In genomic region chr3:17014286-17014685, GRCh38 we compare ENCODE assay signal across 26 cellular contexts.
DNase-seq lines count a peak whose midpoint lies in the region; ATAC-seq and TF ChIP-seq lines count a peak whose summit lies in the region.
"Had no signal": no experiment of that assay in that cellular context is flagged by ENCODE, and none has a peak within 500 bp of the region (broad histone marks: within the 10 kb centered on the region; RNA-seq: fewer than 3 reads in every experiment).

No MANE protein-coding gene starts in this region.

- H3K4me3 ChIP-seq in Caco-2 (ENCODE audit: low read depth, low read length): no peak overlapping the region
- peak overlapping the region; percentile 51 to 65 for H3K4me3 ChIP-seq in duodenal mucosa (ENCODE audit: low read depth in 1 of 2, low read length in 2 of 2)
- peak overlapping the region in 1 of 3 donors; percentile 36 for H3K4me3 ChIP-seq in liver (ENCODE audit: low read depth in 1 of 3, low read length in 3 of 3)
- H3K4me3 ChIP-seq in retinal pigment epithelial cell (ENCODE audit: low read length): no peak overlapping the region
- H3K4me3 ChIP-seq: GM12878, SJCRH30 had no signal

- DNase-seq in Caco-2 (no peak), retinal pigment epithelial cell (ENCODE audit: low read depth) (peak; percentile 48), SW480 (ENCODE audit: low spot score) (no peak), substantia nigra (lab: John Stamatoyannopoulos, UW) (no peak)
- no peak for DNase-seq in stimulated activated naive B cell treated with anti-CD40 and anti-IgM and Interleukin-4, amounts not matched to agents 10 μg/mL and 1 μg/mL and 100 μg/mL, for 72 hours
- DNase-seq: DMS 273 treated with DMSO at 0.1 percent for 48 hours, DND-41, GOT3, Karpas-422, MV-4-11, NCI-H1105 treated with DMSO at 0.1 percent for 48 hours, NCI-H1694, NCI-H2081, NCI-H2171 treated with DMSO at 0.1 percent for 48 hours, NCI-H524 treated with DMSO at 0.1 percent for 48 hours, NCI-H82, SJCRH30 had no signal

- TF ChIP-seq RAD21 in liver (IDR thresholded peaks at IDR 0.05): peak in 1 of 2 donors; percentile 10

- H3K36me3 Mint-ChIP-seq in Caco-2 (ENCODE audit: insufficient read depth, unreplicated experiment): no peaks in the 10 kb centered on the region
- H3K36me3 Mint-ChIP-seq in stimulated activated naive B cell treated with anti-CD40 and anti-IgM and Interleukin-4, amounts not matched to agents 10 μg/mL and 1 μg/mL and 100 μg/mL, for 72 hours: peaks cover 16 to 40% of the 10 kb centered on the region in 2 donors

- H3K4me1 ChIP-seq in Caco-2 (peaks cover 25% of the 10 kb centered on the region), duodenal mucosa (ENCODE audit: control insufficient read depth in 1 of 2, insufficient read depth in 2 of 2, low read length in 2 of 2) (peaks cover 25 to 36% of the 10 kb centered on the region in 2 donors), liver (ENCODE audit: control insufficient read depth in 4 of 4, insufficient read depth in 4 of 4, low read length in 3 of 4) (peaks cover 4 to 34% (median 17%) of the 10 kb centered on the region in 4 donors)
- H3K4me1 ChIP-seq: SJCRH30 had no signal

- intact Hi-C loops in Caco-2 (cut with micrococcal nuclease; ENCODE audit: unreplicated experiment): no loop called here

- no TSS peak for BruUV-seq in Caco-2 (replicated peaks; lab: Mats Ljungman, UMichigan)

- H3K27ac Mint-ChIP-seq in Caco-2 (ENCODE audit: unreplicated experiment): peak overlapping the region; percentile 79
- no peak overlapping the region for H3K27ac Mint-ChIP-seq in stimulated activated naive B cell treated with anti-CD40 and anti-IgM and Interleukin-4, amounts not matched to agents 10 μg/mL and 1 μg/mL and 100 μg/mL, for 72 hours
- H3K27ac Mint-ChIP-seq: B cell, IgD-negative memory B cell had no signal

- H3K27me3 ChIP-seq in Caco-2 (replicated peaks; ENCODE audit: control insufficient read depth, insufficient read depth, low read length): no peaks in the 10 kb centered on the region
- H3K27me3 ChIP-seq in duodenal mucosa (ENCODE audit: control insufficient read depth in 1 of 2, insufficient read depth in 2 of 2, low read length in 2 of 2): no peaks in the 10 kb centered on the region
- H3K27me3 ChIP-seq in liver (ENCODE audit: control insufficient read depth in 4 of 4, insufficient read depth in 4 of 4, low read length in 3 of 4): no peaks in the 10 kb centered on the region
- H3K27me3 ChIP-seq: SJCRH30 had no signal

- H3K4me3 Mint-ChIP-seq in Caco-2 (ENCODE audit: unreplicated experiment): peak overlapping the region; percentile 68
- H3K4me3 Mint-ChIP-seq in stimulated activated naive B cell treated with anti-CD40 and anti-IgM and Interleukin-4, amounts not matched to agents 10 μg/mL and 1 μg/mL and 100 μg/mL, for 72 hours: no peak overlapping the region
- H3K4me3 Mint-ChIP-seq: B cell, CD14-positive monocyte, IgD-negative memory B cell had no signal

- H3K9ac ChIP-seq in duodenal mucosa (ENCODE audit: low read depth in 1 of 2, low read length in 2 of 2) (peak overlapping the region in 1 of 2 donors; percentile 24), liver (ENCODE audit: low read depth in 1 of 2, low read length in 2 of 2) (no peak overlapping the region)

- WGBS in liver: 37% methylated on average over 2 of the region's 2 CpGs

- H3K27ac ChIP-seq in duodenal mucosa (ENCODE audit: low read depth, low read length) (no peak overlapping the region), liver (ENCODE audit: low read depth in 1 of 2, low read length in 2 of 2) (peak overlapping the region; percentile 42 to 48), substantia nigra (ENCODE audit: low read depth, low read length, poor library complexity, severe bottlenecking) (no peak overlapping the region)
- H3K27ac ChIP-seq: SJCRH30 had no signal

- H3K4me1 Mint-ChIP-seq in Caco-2 (ENCODE audit: low read depth, unreplicated experiment): peaks cover 21% of the 10 kb centered on the region
- peaks cover 12 to 16% of the 10 kb centered on the region in 2 donors for H3K4me1 Mint-ChIP-seq in stimulated activated naive B cell treated with anti-CD40 and anti-IgM and Interleukin-4, amounts not matched to agents 10 μg/mL and 1 μg/mL and 100 μg/mL, for 72 hours

- TF ChIP-seq CTCF in Caco-2 (IDR thresholded peaks at IDR 0.05; ENCODE audit: insufficient read depth in 1 of 2, low read depth in 1 of 2, low read length in 1 of 2, severe bottlenecking in 1 of 2, unreplicated experiment in 1 of 2) (no peak), liver (IDR thresholded peaks at IDR 0.05; ENCODE audit: low read depth, low read length, missing input control) (no peak), retinal pigment epithelial cell (conservative IDR thresholded peaks at IDR 0.05; ENCODE audit: low read depth, low read length) (no peak)

- H3K9me3 Mint-ChIP-seq in Caco-2 (ENCODE audit: unreplicated experiment): no peaks in the 10 kb centered on the region
- no peaks in the 10 kb centered on the region for H3K9me3 Mint-ChIP-seq in stimulated activated naive B cell treated with anti-CD40 and anti-IgM and Interleukin-4, amounts not matched to agents 10 μg/mL and 1 μg/mL and 100 μg/mL, for 72 hours
- H3K9me3 Mint-ChIP-seq: IgD-negative memory B cell had no signal

- POLR2A ChIA-PET in Caco-2 (lab: Charles Lee): no interaction called here

- H3K9me3 ChIP-seq in Caco-2 (no peaks in the 10 kb centered on the region), duodenal mucosa (ENCODE audit: control insufficient read depth in 1 of 2, low read length in 2 of 2) (no peaks in the 10 kb centered on the region), liver (ENCODE audit: control insufficient read depth in 4 of 4, low read length in 3 of 4) (no peaks in the 10 kb centered on the region)
- H3K9me3 ChIP-seq: SJCRH30 had no signal

- no peaks in the 10 kb centered on the region for H3K27me3 Mint-ChIP-seq in Caco-2 (ENCODE audit: insufficient read depth, unreplicated experiment)
- no peaks in the 10 kb centered on the region for H3K27me3 Mint-ChIP-seq in stimulated activated naive B cell treated with anti-CD40 and anti-IgM and Interleukin-4, amounts not matched to agents 10 μg/mL and 1 μg/mL and 100 μg/mL, for 72 hours
- H3K27me3 Mint-ChIP-seq: B cell, IgD-negative memory B cell had no signal

- ATAC-seq in stimulated activated naive B cell treated with anti-CD40 and anti-IgM and Interleukin-4, amounts not matched to agents 10 μg/mL and 1 μg/mL and 100 μg/mL, for 72 hours (replicated peaks): no peak
- no peak for ATAC-seq in HG03521 (IDR thresholded peaks at IDR 0.05; ENCODE audit: unreplicated experiment)
- ATAC-seq: HCT116, Panc1 had no signal

- CTCF ChIA-PET in Caco-2 (lab: Charles Lee): no interaction called here

- H3K36me3 ChIP-seq in Caco-2 (ENCODE audit: control insufficient read depth, insufficient read depth, low read length) (no peaks in the 10 kb centered on the region), duodenal mucosa (ENCODE audit: control insufficient read depth in 1 of 2, insufficient read depth in 2 of 2, low read length in 2 of 2) (peaks cover 6 to 10% of the 10 kb centered on the region in 2 donors), liver (ENCODE audit: control insufficient read depth in 4 of 4, insufficient read depth in 3 of 4, low read depth in 1 of 4, low read length in 3 of 4) (peaks cover 0 to 4% (median 3%) of the 10 kb centered on the region in 4 donors)
- H3K36me3 ChIP-seq: SJCRH30 had no signal

TF ChIP-seq in liver, 16 proteins besides CTCF, POLR2A, EP300 and RAD21 (continues in another document):
- TF ChIP-seq REST (IDR thresholded peaks at IDR 0.05) (no peak), FOXA1 (IDR thresholded peaks at IDR 0.05) (peak; percentile 5), HNF4A (conservative IDR thresholded peaks at IDR 0.05) (peak; percentile 46 to 68), SP1 (IDR thresholded peaks at IDR 0.05) (peak; percentile 57), EGR1 (IDR thresholded peaks at IDR 0.05; ENCODE audit: low read depth in 2 of 2) (no peak), JUND (IDR thresholded peaks at IDR 0.05) (no peak), HNF4G (IDR thresholded peaks at IDR 0.05) (peak; percentile 37), RXRA (IDR thresholded peaks at IDR 0.05) (peak in 1 of 2 donors; percentile 34), GABPA (IDR thresholded peaks at IDR 0.05 in 1 of 2, conservative IDR thresholded peaks at IDR 0.05 in 1 of 2) (no peak), YY1 (IDR thresholded peaks at IDR 0.05) (peak; percentile 13), TAF1 (conservative IDR thresholded peaks at IDR 0.05) (no peak), NR2F2 (IDR thresholded peaks at IDR 0.05) (no peak)
- TF ChIP-seq, protein P1, sequence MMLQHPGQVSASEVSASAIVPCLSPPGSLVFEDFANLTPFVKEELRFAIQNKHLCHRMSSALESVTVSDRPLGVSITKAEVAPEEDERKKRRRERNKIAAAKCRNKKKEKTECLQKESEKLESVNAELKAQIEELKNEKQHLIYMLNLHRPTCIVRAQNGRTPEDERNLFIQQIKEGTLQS (IDR thresholded peaks at IDR 0.05): no peak

Comparison
In these comparisons a context has a peak if more than half of its experiments do, and no peak if none do; other contexts are left out.
1. H3K4me3 ChIP-seq: peak in duodenal mucosa (2 of 2); none in Caco-2 (single experiment) and retinal pigment epithelial cell (single experiment).
2. H3K27ac ChIP-seq: peak in liver (2 of 2); none in duodenal mucosa (single experiment) and substantia nigra (single experiment).